ENCODE assay signal across 8 cellular contexts in genomic region chr2:240997856-240998705, GRCh38. TPM values are rescaled to one million over a fixed set of nuclear protein-coding genes. Genes with fewer than 3 reads are reported as not detected.
DNase-seq lines count a peak whose midpoint lies in the region; ATAC-seq and TF ChIP-seq lines count a peak whose summit lies in the region.

SNED1 (plus strand) TSS chr2:240998618; CDS start chr2:240998838, 220 bp downstream.

- peak; percentile 95 for ATAC-seq in left colon
- ATAC-seq in GM19351 (IDR thresholded peaks at IDR 0.05; ENCODE audit: unreplicated experiment) = no peak
- ATAC-seq in HG03520 (IDR thresholded peaks at IDR 0.05; ENCODE audit: unreplicated experiment) = no peak

- H3K4me3 ChIP-seq in coronary artery = peak within 1 kb of the TSS; percentile 94

- TF ChIP-seq CTCF in coronary artery (IDR thresholded peaks at IDR 0.05) = no peak

- H3K27ac ChIP-seq in coronary artery = peak within 1 kb of the TSS; percentile 76 to 85

- no peaks in the 10 kb centered on the region for H3K9me3 ChIP-seq in ES-I3 (ENCODE audit: control insufficient read depth, insufficient read depth, low read length)

- H3K36me3 ChIP-seq in ES-I3 (ENCODE audit: insufficient read depth, low read length) = no peaks in the 10 kb centered on the region

- intact Hi-C loops in left colon (cut with DNase I, micrococcal nuclease) = no loop called here

- H3K9ac ChIP-seq in ES-I3 (ENCODE audit: low read depth, low read length) = peak within 1 kb of the TSS; percentile 58

- peak; percentile 13 for DNase-seq in NCI-H1092 (lab: John Stamatoyannopoulos, UW)
- peak; percentile 23 to 41 for DNase-seq in activated CD4-positive, alpha-beta T cell treated with anti-CD3 and anti-CD28 coated beads for 24 hours (ENCODE audit: low read depth in 2 of 2)
- peak; percentile 91 for DNase-seq in coronary artery (ENCODE audit: low spot score)
- peak; percentile 85 to 95 for DNase-seq in left colon
- peak; percentile 7 for DNase-seq in stimulated activated CD4-positive, alpha-beta T cell treated with anti-CD3 and anti-CD28 coated beads, Interleukin-2, amount 100 ng/mL, for 4 hours (ENCODE audit: low read depth)

- H3K4me1 ChIP-seq in ES-I3 (ENCODE audit: insufficient read depth, low read length) = no peaks in the 10 kb centered on the region

RNA-seq across cellular contexts. Expression of gene SNED1, which starts in this region (rescaled TPM):
- 10 to 100 TPM in 1 of 2 donors, 1 to 10 TPM in 1; 9.4 to 10.1 TPM for total RNA-seq in left colon

Comparison
In these comparisons a context has a peak if more than half of its experiments do, and no peak if none do; other contexts are left out.
1. DNase-seq: peak in every context shown above with its lines; median percentile 91 in coronary artery; 90 in left colon; 32 in activated CD4-positive, alpha-beta T cell treated with anti-CD3 and anti-CD28 coated beads for 24 hours; 13 in NCI-H1092; 7 in stimulated activated CD4-positive, alpha-beta T cell treated with anti-CD3 and anti-CD28 coated beads, Interleukin-2, amount 100 ng/mL, for 4 hours.